ENCODE assay signal across 8 cellular contexts in the genomic region with DNA sequence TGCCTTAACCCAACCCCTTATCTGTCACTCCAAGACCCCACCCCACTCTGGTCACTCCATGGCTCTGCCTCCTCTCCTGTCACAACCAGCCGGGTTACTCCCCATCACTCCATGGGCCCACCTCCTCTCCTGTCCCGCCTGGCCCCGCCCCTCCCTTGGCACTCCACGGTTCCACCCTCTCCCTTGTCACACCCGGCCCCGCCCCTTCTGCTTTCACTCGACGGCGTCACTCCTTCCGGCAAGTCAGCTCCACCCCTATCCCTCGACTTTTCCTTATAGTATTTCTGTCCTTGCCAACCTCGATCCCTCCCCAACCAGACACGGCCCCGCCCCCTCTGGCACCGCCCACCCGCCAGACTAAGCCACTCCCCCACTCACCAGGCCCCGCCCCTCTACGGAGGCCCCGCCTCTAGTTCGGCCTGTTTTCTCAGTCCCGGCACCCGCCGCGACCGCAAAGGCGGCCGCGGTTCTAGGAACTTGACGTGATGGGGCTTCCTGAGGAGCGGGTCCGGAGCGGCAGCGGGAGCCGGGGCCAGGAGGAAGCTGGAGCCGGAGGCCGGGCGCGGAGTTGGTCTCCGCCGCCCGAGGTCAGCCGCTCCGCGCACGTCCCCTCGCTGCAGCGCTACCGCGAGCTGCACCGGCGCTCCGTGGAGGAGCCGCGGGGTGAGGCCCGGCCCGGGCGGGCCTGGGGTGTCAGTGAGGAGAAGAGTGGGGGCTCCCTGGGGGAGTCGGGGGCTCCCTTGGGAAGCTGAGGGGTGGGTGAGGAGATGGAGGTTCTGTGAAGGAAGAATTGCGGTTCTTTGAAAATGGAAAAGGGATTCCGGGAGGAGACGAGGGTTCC. TPM values are rescaled to one million over a fixed set of nuclear protein-coding genes. Genes with fewer than 3 reads are reported as not detected.
DNase-seq lines count a peak whose midpoint lies in the region; ATAC-seq and TF ChIP-seq lines count a peak whose summit lies in the region.

A gene with protein sequence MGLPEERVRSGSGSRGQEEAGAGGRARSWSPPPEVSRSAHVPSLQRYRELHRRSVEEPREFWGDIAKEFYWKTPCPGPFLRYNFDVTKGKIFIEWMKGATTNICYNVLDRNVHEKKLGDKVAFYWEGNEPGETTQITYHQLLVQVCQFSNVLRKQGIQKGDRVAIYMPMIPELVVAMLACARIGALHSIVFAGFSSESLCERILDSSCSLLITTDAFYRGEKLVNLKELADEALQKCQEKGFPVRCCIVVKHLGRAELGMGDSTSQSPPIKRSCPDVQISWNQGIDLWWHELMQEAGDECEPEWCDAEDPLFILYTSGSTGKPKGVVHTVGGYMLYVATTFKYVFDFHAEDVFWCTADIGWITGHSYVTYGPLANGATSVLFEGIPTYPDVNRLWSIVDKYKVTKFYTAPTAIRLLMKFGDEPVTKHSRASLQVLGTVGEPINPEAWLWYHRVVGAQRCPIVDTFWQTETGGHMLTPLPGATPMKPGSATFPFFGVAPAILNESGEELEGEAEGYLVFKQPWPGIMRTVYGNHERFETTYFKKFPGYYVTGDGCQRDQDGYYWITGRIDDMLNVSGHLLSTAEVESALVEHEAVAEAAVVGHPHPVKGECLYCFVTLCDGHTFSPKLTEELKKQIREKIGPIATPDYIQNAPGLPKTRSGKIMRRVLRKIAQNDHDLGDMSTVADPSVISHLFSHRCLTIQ (plus strand): TSS at position 452 of the 841 bp plus-strand sequence. CDS start 34 bp downstream, at position 486.

- peak within 1 kb of the TSS; percentile 48 for H3K4me3 ChIP-seq in WERI-Rb-1 (ENCODE audit: low read depth, low read length)
- peak within 1 kb of the TSS; percentile 55 to 79 (median 74) for H3K4me3 ChIP-seq in mammary epithelial cell (replicated peaks in 1 of 3; ENCODE audit: insufficient read depth in 1 of 3, low read depth in 2 of 3, low read length in 3 of 3)
- peak within 1 kb of the TSS; percentile 87 for H3K4me3 ChIP-seq in iPS-20b (ENCODE audit: low read length)
- peak within 1 kb of the TSS; percentile 52 to 92 (median 81) for H3K4me3 ChIP-seq in skin epidermis

- peak; percentile 97 for DNase-seq in NCI-H2196 (lab: John Stamatoyannopoulos, UW; ENCODE audit: unreplicated experiment)
- peak; percentile 93 for DNase-seq in WERI-Rb-1
- DNase-seq in mammary epithelial cell: peak; percentile 99

- H3K9ac ChIP-seq in mammary epithelial cell (ENCODE audit: insufficient read depth, low read length) (peak within 1 kb of the TSS; percentile 86), iPS-20b (ENCODE audit: low read depth, low read length) (peak within 1 kb of the TSS; percentile 73; the same call in 1 of the 2 replicates)

- no peaks in the 10 kb centered on the region for H4K20me1 ChIP-seq in mammary epithelial cell (ENCODE audit: insufficient read depth, low read length)

- H3K4me2 ChIP-seq in mammary epithelial cell (ENCODE audit: insufficient read depth, low read depth, low read length): peak within 1 kb of the TSS; percentile 82

- TF ChIP-seq CTCF in 22Rv1 (IDR thresholded peaks at IDR 0.05): no peak
- TF ChIP-seq CTCF in WERI-Rb-1 (IDR thresholded peaks at IDR 0.05; ENCODE audit: low read depth, low read length): no peak
- TF ChIP-seq CTCF in mammary epithelial cell (conservative IDR thresholded peaks at IDR 0.05 in 1 of 2, IDR thresholded peaks at IDR 0.05 in 1 of 2; ENCODE audit: extremely low read depth in 1 of 2, insufficient read depth in 1 of 2, low read depth in 1 of 2, low read length in 2 of 2): no peak

- BruUV-seq in mammary epithelial cell (replicated peaks; lab: Mats Ljungman, UMichigan): no TSS peak

- CTCF ChIA-PET in mammary epithelial cell (lab: Charles Lee; ENCODE audit: low non-redundant PET): interaction anchor here (0.6 to 1.7 kb wide), 3 partner anchors 52 to 270 kb away, joined by 3 to 5 read pairs (median 3); a partner anchor contains a TSS

- H3K9me3 ChIP-seq in WERI-Rb-1 (ENCODE audit: severe bottlenecking): no peaks in the 10 kb centered on the region
- no peaks in the 10 kb centered on the region for H3K9me3 ChIP-seq in mammary epithelial cell (replicated peaks; ENCODE audit: insufficient read depth, low read length)
- no peaks in the 10 kb centered on the region for H3K9me3 ChIP-seq in iPS-20b (ENCODE audit: insufficient read depth, low read depth, low read length)

- no peaks in the 10 kb centered on the region for H3K36me3 ChIP-seq in WERI-Rb-1
- H3K36me3 ChIP-seq in mammary epithelial cell (ENCODE audit: insufficient read depth, low read length): no peaks in the 10 kb centered on the region
- H3K36me3 ChIP-seq in iPS-20b (ENCODE audit: insufficient read depth, low read depth, low read length): no peaks in the 10 kb centered on the region

- in situ Hi-C loops in mammary epithelial cell (cut with MboI; ENCODE audit: low sequenced_read_pairs in 2 of 2): no loop called here

- ATAC-seq in GM18520 (IDR thresholded peaks at IDR 0.05; ENCODE audit: unreplicated experiment) (peak; percentile 32), HG03095 (IDR thresholded peaks at IDR 0.05; ENCODE audit: unreplicated experiment) (peak; percentile 63)

- WGBS in mammary epithelial cell (ENCODE audit: low coverage, missing lambda C conversion rate): no CpG with 5 or more reads among the region's 61 CpGs

- H2AFZ ChIP-seq in mammary epithelial cell (ENCODE audit: low read depth, low read length): peak within 1 kb of the TSS; percentile 84

- intact Hi-C loops in mammary epithelial cell (cut with micrococcal nuclease): loop anchor here (1.0 kb wide), 2 partner anchors 15 to 51 kb away; no protein-coding TSS in a partner anchor

- H3K4me1 ChIP-seq in mammary epithelial cell (ENCODE audit: insufficient read depth, low read length) (peaks cover 34% of the 10 kb centered on the region), iPS-20b (ENCODE audit: insufficient read depth, low read length) (no peaks in the 10 kb centered on the region; the same call in 1 of the 2 replicates)

- H3K27me3 ChIP-seq in WERI-Rb-1 (ENCODE audit: insufficient read depth, low read depth, severe bottlenecking): no peaks in the 10 kb centered on the region
- H3K27me3 ChIP-seq in mammary epithelial cell (ENCODE audit: insufficient read depth, low read length): no peaks in the 10 kb centered on the region
- peaks cover 40% of the 10 kb centered on the region for H3K27me3 ChIP-seq in iPS-20b (ENCODE audit: insufficient read depth, low read length)

- peaks cover 40% of the 10 kb centered on the region for H3K79me2 ChIP-seq in mammary epithelial cell (ENCODE audit: insufficient read depth, low read length)

- H3K27ac ChIP-seq in 22Rv1 (peak within 1 kb of the TSS; percentile 85), WERI-Rb-1 (no peak within 1 kb of the TSS), mammary epithelial cell (ENCODE audit: insufficient read depth, low read depth, low read length) (peak within 1 kb of the TSS; percentile 71), iPS-20b (ENCODE audit: low read length) (no peak within 1 kb of the TSS), skin epidermis (peak within 1 kb of the TSS in 20 of 21 experiments; percentile 24 to 91 (median 84))

- dilution Hi-C loops in mammary epithelial cell (cut with HindIII; ENCODE audit: low sequenced_read_pairs): no loop called here

RNA-seq across cellular contexts. Expression of the gene that starts here (rescaled TPM):
- total RNA-seq in mammary epithelial cell: 100 to 1,000 TPM in 1 of 2 donors, 10 to 100 TPM in 1; 79.5 to 103 TPM
- polyA plus RNA-seq in mammary epithelial cell: 104 TPM
- 396 TPM for polyA minus RNA-seq in mammary epithelial cell

Comparison
In these comparisons a context has a peak if more than half of its experiments do, and no peak if none do; other contexts are left out.
1. H3K27ac ChIP-seq: peak in 22Rv1 (single experiment), mammary epithelial cell (single experiment) and skin epidermis (20 of 21); none in WERI-Rb-1 (single experiment) and iPS-20b (single experiment).
2. Peak in every context shown above with its lines, with median percentiles within 50 percentile points of each other: DNase-seq and H3K4me3 ChIP-seq.